ENCODE assay signal across 1 cellular context in the genomic region with DNA sequence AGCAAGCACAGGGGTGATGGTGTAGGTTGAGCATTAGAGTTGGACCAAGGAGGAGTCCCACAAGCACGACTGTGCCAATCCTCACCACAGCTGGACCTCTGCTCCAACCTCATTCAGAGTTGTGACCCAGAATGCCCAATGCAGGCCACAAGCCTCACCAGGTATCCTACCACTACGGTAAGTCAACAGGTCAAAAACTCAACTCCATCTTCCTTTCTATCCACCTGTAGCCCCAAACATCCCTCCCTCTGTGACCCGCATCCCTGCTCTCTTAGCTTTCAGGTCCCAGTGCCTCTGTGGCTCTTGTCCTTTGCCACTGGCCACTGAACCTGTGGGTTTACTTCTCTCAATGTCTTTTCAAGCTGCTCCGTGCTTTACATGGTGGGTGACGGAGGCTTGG.
TF ChIP-seq lines count a peak whose summit lies in the region.

No MANE protein-coding gene starts in this region.

TF ChIP-seq in GM12878, 131 proteins besides CTCF, POLR2A, EP300 and RAD21 (continued from another document):
- TF ChIP-seq, protein P1, sequence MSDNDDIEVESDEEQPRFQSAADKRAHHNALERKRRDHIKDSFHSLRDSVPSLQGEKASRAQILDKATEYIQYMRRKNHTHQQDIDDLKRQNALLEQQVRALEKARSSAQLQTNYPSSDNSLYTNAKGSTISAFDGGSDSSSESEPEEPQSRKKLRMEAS (IDR thresholded peaks at IDR 0.05; ENCODE audit: low read depth, low read length) = no peak
- TF ChIP-seq, protein P2, sequence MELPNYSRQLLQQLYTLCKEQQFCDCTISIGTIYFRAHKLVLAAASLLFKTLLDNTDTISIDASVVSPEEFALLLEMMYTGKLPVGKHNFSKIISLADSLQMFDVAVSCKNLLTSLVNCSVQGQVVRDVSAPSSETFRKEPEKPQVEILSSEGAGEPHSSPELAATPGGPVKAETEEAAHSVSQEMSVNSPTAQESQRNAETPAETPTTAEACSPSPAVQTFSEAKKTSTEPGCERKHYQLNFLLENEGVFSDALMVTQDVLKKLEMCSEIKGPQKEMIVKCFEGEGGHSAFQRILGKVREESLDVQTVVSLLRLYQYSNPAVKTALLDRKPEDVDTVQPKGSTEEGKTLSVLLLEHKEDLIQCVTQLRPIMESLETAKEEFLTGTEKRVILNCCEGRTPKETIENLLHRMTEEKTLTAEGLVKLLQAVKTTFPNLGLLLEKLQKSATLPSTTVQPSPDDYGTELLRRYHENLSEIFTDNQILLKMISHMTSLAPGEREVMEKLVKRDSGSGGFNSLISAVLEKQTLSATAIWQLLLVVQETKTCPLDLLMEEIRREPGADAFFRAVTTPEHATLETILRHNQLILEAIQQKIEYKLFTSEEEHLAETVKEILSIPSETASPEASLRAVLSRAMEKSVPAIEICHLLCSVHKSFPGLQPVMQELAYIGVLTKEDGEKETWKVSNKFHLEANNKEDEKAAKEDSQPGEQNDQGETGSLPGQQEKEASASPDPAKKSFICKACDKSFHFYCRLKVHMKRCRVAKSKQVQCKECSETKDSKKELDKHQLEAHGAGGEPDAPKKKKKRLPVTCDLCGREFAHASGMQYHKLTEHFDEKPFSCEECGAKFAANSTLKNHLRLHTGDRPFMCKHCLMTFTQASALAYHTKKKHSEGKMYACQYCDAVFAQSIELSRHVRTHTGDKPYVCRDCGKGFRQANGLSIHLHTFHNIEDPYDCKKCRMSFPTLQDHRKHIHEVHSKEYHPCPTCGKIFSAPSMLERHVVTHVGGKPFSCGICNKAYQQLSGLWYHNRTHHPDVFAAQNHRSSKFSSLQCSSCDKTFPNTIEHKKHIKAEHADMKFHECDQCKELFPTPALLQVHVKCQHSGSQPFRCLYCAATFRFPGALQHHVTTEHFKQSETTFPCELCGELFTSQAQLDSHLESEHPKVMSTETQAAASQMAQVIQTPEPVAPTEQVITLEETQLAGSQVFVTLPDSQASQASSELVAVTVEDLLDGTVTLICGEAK (IDR thresholded peaks at IDR 0.05; ENCODE audit: borderline replicate concordance) = no peak
- TF ChIP-seq, protein P3, sequence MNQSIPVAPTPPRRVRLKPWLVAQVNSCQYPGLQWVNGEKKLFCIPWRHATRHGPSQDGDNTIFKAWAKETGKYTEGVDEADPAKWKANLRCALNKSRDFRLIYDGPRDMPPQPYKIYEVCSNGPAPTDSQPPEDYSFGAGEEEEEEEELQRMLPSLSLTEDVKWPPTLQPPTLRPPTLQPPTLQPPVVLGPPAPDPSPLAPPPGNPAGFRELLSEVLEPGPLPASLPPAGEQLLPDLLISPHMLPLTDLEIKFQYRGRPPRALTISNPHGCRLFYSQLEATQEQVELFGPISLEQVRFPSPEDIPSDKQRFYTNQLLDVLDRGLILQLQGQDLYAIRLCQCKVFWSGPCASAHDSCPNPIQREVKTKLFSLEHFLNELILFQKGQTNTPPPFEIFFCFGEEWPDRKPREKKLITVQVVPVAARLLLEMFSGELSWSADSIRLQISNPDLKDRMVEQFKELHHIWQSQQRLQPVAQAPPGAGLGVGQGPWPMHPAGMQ (IDR thresholded peaks at IDR 0.05; ENCODE audit: borderline replicate concordance) = no peak
- TF ChIP-seq, protein P4, sequence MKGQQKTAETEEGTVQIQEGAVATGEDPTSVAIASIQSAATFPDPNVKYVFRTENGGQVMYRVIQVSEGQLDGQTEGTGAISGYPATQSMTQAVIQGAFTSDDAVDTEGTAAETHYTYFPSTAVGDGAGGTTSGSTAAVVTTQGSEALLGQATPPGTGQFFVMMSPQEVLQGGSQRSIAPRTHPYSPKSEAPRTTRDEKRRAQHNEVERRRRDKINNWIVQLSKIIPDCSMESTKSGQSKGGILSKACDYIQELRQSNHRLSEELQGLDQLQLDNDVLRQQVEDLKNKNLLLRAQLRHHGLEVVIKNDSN (IDR thresholded peaks at IDR 0.05; ENCODE audit: borderline replicate concordance, extremely low read length, insufficient read depth, low read depth, low read length) = no peak
- TF ChIP-seq ZNF622 (IDR thresholded peaks at IDR 0.05) = no peak
- no peak for TF ChIP-seq ZZZ3 (IDR thresholded peaks at IDR 0.05; ENCODE audit: control insufficient read depth, insufficient read length, low read depth)
TF ChIP-seq in GM12878: peak in this region for 0.
